In the genomic region with DNA sequence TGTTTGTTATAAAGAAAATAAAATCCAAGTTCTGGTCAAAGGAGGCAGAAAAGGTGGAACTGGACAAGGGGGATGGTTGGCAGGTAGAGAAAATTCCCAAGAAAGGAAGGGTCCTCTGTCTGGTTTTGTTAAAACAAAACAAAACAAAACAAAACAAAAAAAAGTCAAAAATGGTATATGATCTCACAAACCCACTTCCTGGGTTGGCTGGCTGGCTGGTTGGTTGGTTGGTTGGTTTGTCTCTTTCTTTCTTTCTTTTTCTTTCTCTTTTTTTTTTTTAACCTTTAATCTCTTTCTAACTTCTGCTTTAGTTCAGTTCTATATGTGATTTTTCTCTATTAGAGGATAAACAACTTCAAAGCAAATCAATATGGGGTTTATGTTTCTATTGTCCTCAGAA, we compare ENCODE assay signal across 19 cellular contexts. TPM values are rescaled to one million over a fixed set of nuclear protein-coding genes. Genes with fewer than 3 reads are reported as not detected.
"Had no signal": no experiment of that assay in that cellular context is flagged by ENCODE, and none has a peak within 500 bp of the region (broad histone marks: within the 10 kb centered on the region; RNA-seq: fewer than 3 reads in every experiment).

No MANE protein-coding gene starts in this region.

- FAIRE-seq: urothelium cell line had no signal

- H3K36me3 Mint-ChIP-seq: immature natural killer cell; natural killer cell; stimulated activated naive B cell treated with anti-CD40 and anti-IgM and Interleukin-4, amounts not matched to agents 10 μg/mL and 1 μg/mL and 100 μg/mL, for 72 hours had no signal

- H3K4me1 ChIP-seq: gastrocnemius medialis, heart left ventricle, tibial artery had no signal

- ATAC-seq: activated CD4-positive, alpha-beta T cell treated with anti-CD3 and anti-CD28 coated beads for 36 hours; gastrocnemius medialis; heart left ventricle; natural killer cell; stimulated activated naive B cell treated with anti-CD40 and anti-IgM and Interleukin-4, amounts not matched to agents 10 μg/mL and 1 μg/mL and 100 μg/mL, for 72 hours had no signal

- H3K4me3 ChIP-seq: gastrocnemius medialis, heart left ventricle, tibial artery had no signal

- H3K27me3 Mint-ChIP-seq: activated CD4-positive, alpha-beta T cell treated with anti-CD3 and anti-CD28 coated beads for 36 hours had no signal

- H3K36me3 ChIP-seq: gastrocnemius medialis, heart left ventricle, tibial artery had no signal

- H3K27ac ChIP-seq: gastrocnemius medialis, heart left ventricle, tibial artery had no signal

- H3K4me3 Mint-ChIP-seq: activated CD4-positive, alpha-beta T cell treated with anti-CD3 and anti-CD28 coated beads for 36 hours; activated T-cell treated with anti-CD3 and anti-CD28 coated beads, Interleukin-2, amount 50 U/mL, for 24 hours; endodermal cell; immature natural killer cell; natural killer cell; stimulated activated naive B cell treated with anti-CD40 and anti-IgM and Interleukin-4, amounts not matched to agents 10 μg/mL and 1 μg/mL and 100 μg/mL, for 72 hours had no signal

- H3K4me1 Mint-ChIP-seq: immature natural killer cell had no signal

- H3K27ac Mint-ChIP-seq: activated CD4-positive, alpha-beta T cell treated with anti-CD3 and anti-CD28 coated beads for 36 hours; activated T-cell treated with anti-CD3 and anti-CD28 coated beads, Interleukin-2, amount 50 U/mL, for 24 hours; endodermal cell; immature natural killer cell; natural killer cell; stimulated activated naive B cell treated with anti-CD40 and anti-IgM and Interleukin-4, amounts not matched to agents 10 μg/mL and 1 μg/mL and 100 μg/mL, for 72 hours had no signal

- H3K27me3 ChIP-seq: gastrocnemius medialis had no signal

- DNase-seq: activated CD4-positive, alpha-beta T cell treated with anti-CD3 and anti-CD28 coated beads for 36 hours; activated T-cell treated with anti-CD3 and anti-CD28 coated beads, Interleukin-2, amount 50 U/mL, for 24 hours; endodermal cell; erythroblast; gastrocnemius medialis; heart left ventricle; immature natural killer cell; mesenchymal stem cell; natural killer cell; posterior cingulate gyrus; retina; stimulated activated CD4-positive, alpha-beta T cell treated with anti-CD3 and anti-CD28 coated beads, Interleukin-2, amount 100 ng/mL, for 48 hours; stimulated activated naive B cell treated with anti-CD40 and anti-IgM and Interleukin-4, amounts not matched to agents 10 μg/mL and 1 μg/mL and 100 μg/mL, for 72 hours; tibial artery had no signal

- H3K9me3 Mint-ChIP-seq: activated T-cell treated with anti-CD3 and anti-CD28 coated beads, Interleukin-2, amount 50 U/mL, for 24 hours; endodermal cell; natural killer cell had no signal

- H3K9me3 ChIP-seq: gastrocnemius medialis, heart left ventricle, tibial artery had no signal

RNA-seq across cellular contexts. Expression of a gene that starts 41.1 kb away (rescaled TPM):
- total RNA-seq: activated CD4-positive, alpha-beta T cell treated with anti-CD3 and anti-CD28 coated beads for 36 hours; dermis microvascular lymphatic vessel endothelial cell; heart left ventricle; natural killer cell; subcutaneous adipose tissue; T-helper 1 cell treated with Interleukin-12 subunit alpha and Interleukin-12 subunit beta and Interleukin-4 antibody, amounts not matched to agents 30 ng/mL and 1 ng/mL, for 36 hours had no signal
- polyA plus RNA-seq: adipose tissue, heart left ventricle, immature natural killer cell had no signal
